8 cellular contexts compared by ENCODE assay signal in the genomic region with DNA sequence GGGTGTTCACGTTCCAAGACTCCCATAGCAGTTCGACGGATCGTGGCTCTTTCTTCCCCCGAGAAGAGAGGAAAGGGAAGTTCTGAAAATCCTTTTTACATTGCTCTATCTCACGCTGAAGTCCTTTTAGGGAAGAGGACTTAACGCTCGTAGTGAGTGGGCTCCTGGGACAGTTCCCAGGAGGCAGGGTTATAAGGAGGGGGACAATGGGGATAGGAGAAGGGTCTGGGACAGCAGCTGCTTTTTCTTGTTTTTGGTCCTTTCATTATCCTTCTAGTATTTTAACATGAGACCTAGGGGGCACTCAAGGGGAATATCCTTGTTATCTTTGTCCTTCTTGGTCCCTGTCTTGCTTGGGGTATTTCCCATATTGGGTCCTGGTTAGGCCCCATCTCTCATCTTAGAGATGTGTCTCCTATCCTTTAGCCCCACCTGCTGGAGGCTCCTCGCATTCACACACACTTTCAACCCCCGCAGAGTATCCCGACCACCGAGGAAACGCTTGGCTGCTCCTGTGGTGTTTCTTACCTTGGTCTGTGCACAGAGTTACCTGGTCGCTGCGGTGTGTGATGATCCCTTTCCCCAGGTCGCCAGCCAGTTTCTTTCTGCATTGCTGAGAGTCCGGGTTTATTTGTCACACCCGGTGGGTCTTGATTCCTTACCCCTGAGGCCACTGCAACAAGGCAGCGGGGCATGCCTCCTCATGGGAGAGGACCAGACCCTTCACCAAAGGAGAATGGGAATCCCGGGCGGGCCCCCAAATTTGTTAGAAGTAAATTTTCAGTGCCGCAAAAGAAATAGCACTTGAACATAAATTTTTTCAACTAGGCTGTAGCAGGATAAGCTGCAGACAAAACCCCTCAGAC. TPM values are rescaled to one million over a fixed set of nuclear protein-coding genes. Genes with fewer than 3 reads are reported as not detected.
DNase-seq lines count a peak whose midpoint lies in the region; ATAC-seq and TF ChIP-seq lines count a peak whose summit lies in the region.

No MANE protein-coding gene starts in this region.

- H3K36me3 ChIP-seq in smooth muscle cell (ENCODE audit: low read depth), result no peaks in the 10 kb centered on the region

- ATAC-seq in GM21737 (IDR thresholded peaks at IDR 0.05; ENCODE audit: unreplicated experiment), result peak; percentile 96

- H3K4me2 ChIP-seq in smooth muscle cell, result no peak overlapping the region

- H3K9me3 ChIP-seq in smooth muscle cell (replicated peaks; ENCODE audit: low read depth), result no peaks in the 10 kb centered on the region

- peak; percentile 84 for TF ChIP-seq CTCF in smooth muscle cell (IDR thresholded peaks at IDR 0.05; ENCODE audit: borderline replicate concordance, insufficient read depth, poor library complexity, severe bottlenecking)

- no peak overlapping the region for H3K27ac ChIP-seq in smooth muscle cell (ENCODE audit: low read depth)

- DNase-seq in G401 (ENCODE audit: low spot score) (peak; percentile 53), LHCN-M2 (ENCODE audit: low read depth) (peak; percentile 50), SW480 (ENCODE audit: low spot score) (peak; percentile 32), amniotic stem cell (lab: John Stamatoyannopoulos, UW) (peak; percentile 36), hippocampal formation (lab: John Stamatoyannopoulos, UW) (peak; percentile 12), smooth muscle cell (lab: John Stamatoyannopoulos, UW; ENCODE audit: unreplicated experiment) (peak; percentile 19), GF-D8 (lab: John Stamatoyannopoulos, UW) (no peak)

- H3K9ac ChIP-seq in smooth muscle cell (ENCODE audit: low read depth), result no peak overlapping the region

- in situ Hi-C loops in G401 (cut with HindIII; ENCODE audit: low sequenced_read_pairs), result no loop called here

- H3K79me2 ChIP-seq in smooth muscle cell (ENCODE audit: low read depth), result no peaks in the 10 kb centered on the region

- H4K20me1 ChIP-seq in smooth muscle cell (ENCODE audit: low read depth), result no peaks in the 10 kb centered on the region

- WGBS in smooth muscle cell (ENCODE audit: low lambda C conversion rate), result 55% methylated on average over 22 of the region's 22 CpGs

- H2AFZ ChIP-seq in smooth muscle cell (ENCODE audit: low read depth), result no peak overlapping the region

- H3F3A ChIP-seq in smooth muscle cell (ENCODE audit: low read depth), result no peaks in the 10 kb centered on the region

- no peak overlapping the region for H3K4me3 ChIP-seq in smooth muscle cell

- no peaks in the 10 kb centered on the region for H3K27me3 ChIP-seq in smooth muscle cell (ENCODE audit: low read depth)

- H3K4me1 ChIP-seq in smooth muscle cell (ENCODE audit: low read depth), result no peaks in the 10 kb centered on the region

RNA-seq across cellular contexts. Expression of gene SCCPDH, which starts 29.7 kb away (rescaled TPM):
- total RNA-seq in G401 (2014; rRNA removed; shearing (Covaris generic)), result 66.9 and 69.1 TPM in 2 replicates
- 61.3 and 67.6 TPM in 2 replicates for total RNA-seq in LHCN-M2 (2014; rRNA removed)
- polyA plus RNA-seq in LHCN-M2 (2012), result 36.1 TPM
- total RNA-seq in smooth muscle cell, result 23.7 and 27.0 TPM in 2 replicates
- polyA plus RNA-seq in smooth muscle cell, result 19.6 and 26.2 TPM in 2 replicates
